Comparison of ENCODE assay signal across 11 cellular contexts in the genomic region with DNA sequence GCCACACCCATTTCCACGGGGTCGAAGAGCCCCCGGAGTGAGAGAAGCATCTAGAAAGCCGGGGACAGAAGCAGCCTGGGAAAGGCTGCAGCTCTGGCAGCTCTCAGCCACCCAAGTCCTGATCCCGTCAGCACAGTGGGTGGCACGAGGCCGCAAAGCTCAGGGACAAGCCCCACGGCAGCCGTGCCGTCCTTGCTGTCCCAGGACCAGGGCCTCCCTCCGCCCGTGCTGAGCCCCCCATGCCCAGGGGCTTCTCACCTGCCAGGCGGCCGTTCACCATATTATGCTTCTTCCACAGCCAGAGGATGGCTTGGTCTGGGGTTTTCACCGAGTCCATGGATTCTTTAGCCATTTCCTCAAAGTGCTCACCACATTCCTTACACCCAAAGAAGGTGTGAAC. TPM values are rescaled to one million over a fixed set of nuclear protein-coding genes. Genes with fewer than 3 reads are reported as not detected.
"Had no signal": no experiment of that assay in that cellular context is flagged by ENCODE, and none has a peak within 500 bp of the region (broad histone marks: within the 10 kb centered on the region; RNA-seq: fewer than 3 reads in every experiment).

No MANE protein-coding gene starts in this region.

- H3K4me3 Mint-ChIP-seq: GM23338, H9, HFFc6 had no signal

- H3K4me3 ChIP-seq: GM23248, GM23338, HAP-1 had no signal

- DNase-seq: GM23248, GOT3, H7, H9, HCEC 1CT, HFFc6 had no signal

- H3K9me3 Mint-ChIP-seq: GM23338, H9 had no signal

- ATAC-seq: GM23338, HCT116 had no signal

- H3K27ac ChIP-seq: GM23248 had no signal

- H3K27ac Mint-ChIP-seq: GM23338, H9, HFFc6 had no signal

- H3K9me3 ChIP-seq: HAP-1 had no signal

RNA-seq across cellular contexts. Expression of a gene that starts 6.1 kb away (rescaled TPM):
- total RNA-seq: GM23248, GM23338, H1, H4, H9, HFFc6 had no signal
- polyA plus RNA-seq: GM23248 had no signal
